ENCODE assay signal across 9 cellular contexts in the genomic region with DNA sequence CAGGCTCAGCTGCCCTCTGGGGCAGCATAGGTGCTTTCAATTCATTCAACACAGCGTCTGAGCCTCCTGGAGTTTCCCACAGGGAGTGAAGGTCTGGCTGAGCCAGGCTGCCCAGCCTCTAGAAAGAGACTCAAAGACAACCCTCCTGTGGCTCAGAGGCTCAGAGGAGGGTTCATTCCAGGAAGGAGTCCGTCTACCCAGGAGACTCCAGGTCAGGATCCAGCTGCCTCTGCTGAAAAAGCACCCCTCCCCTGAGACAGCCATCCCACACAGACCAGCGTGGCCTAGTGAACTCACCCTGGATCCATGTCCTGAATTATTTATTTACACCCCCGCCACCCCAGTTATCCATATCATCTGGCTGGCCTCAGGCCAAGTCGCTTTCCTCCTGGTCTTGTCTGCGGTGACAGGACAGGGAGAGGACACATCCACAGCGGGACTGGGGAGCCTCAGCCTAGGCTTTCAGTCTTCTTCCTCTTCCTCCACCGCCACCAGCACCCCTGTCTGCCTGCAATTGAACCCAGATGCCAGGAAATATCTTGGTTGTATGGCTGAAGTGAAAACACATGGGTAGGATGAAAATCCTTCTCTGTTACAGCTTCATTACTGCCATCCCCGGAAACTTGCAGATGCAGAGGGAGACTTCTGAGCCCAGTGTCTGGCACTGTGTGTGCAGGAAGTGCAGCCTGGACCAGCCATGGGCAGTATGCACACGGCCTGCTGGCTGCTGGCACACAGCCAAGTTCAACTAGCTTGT. TPM values are rescaled to one million over a fixed set of nuclear protein-coding genes. Genes with fewer than 3 reads are reported as not detected.
DNase-seq lines count a peak whose midpoint lies in the region; ATAC-seq and TF ChIP-seq lines count a peak whose summit lies in the region.
"Had no signal": no experiment of that assay in that cellular context is flagged by ENCODE, and none has a peak within 500 bp of the region (broad histone marks: within the 10 kb centered on the region; RNA-seq: fewer than 3 reads in every experiment).

No MANE protein-coding gene starts in this region.

- H3K4me3 ChIP-seq in HFF-Myc (replicated peaks; ENCODE audit: low read depth, low read length) (no peak overlapping the region), body of pancreas (no peak overlapping the region)

- TF ChIP-seq CTCF in HFF-Myc (IDR thresholded peaks at IDR 0.05; ENCODE audit: low read depth, low read length, missing control alignments) = no peak
- no peak for TF ChIP-seq CTCF in body of pancreas (IDR thresholded peaks at IDR 0.05)

- peak; percentile 27 for DNase-seq in A172 (ENCODE audit: low spot score)
- DNase-seq in HFF-Myc (ENCODE audit: extremely low read depth, low read depth) = peak; percentile 90
- DNase-seq in body of pancreas = peak; percentile 13 to 51 (median 32)
- peak; percentile 46 for DNase-seq in kidney glomerular epithelial cell (lab: John Stamatoyannopoulos, UW)
- DNase-seq in NOMO-1 treated with DMSO at 0.1 percent for 48 hours (lab: John Stamatoyannopoulos, UW; ENCODE audit: unreplicated experiment) = no peak
- DNase-seq in GDM1 (lab: John Stamatoyannopoulos, UW) = no peak
- DNase-seq: activated CD4-positive, alpha-beta T cell treated with anti-CD3 and anti-CD28 coated beads for 48 hours had no signal

- no peak for TF ChIP-seq POLR2A in body of pancreas (IDR thresholded peaks at IDR 0.05)

- no peaks in the 10 kb centered on the region for H3K9me3 ChIP-seq in body of pancreas

- no peaks in the 10 kb centered on the region for H3K36me3 ChIP-seq in body of pancreas (replicated peaks in 1 of 2; ENCODE audit: insufficient read depth in 1 of 2, low read depth in 2 of 2)

- intact Hi-C loops in body of pancreas (cut with DNase I) = no loop called here

- ATAC-seq in body of pancreas = no peak
- ATAC-seq in HG03354 (IDR thresholded peaks at IDR 0.05; ENCODE audit: poor library complexity, severe bottlenecking, unreplicated experiment) = no peak
- ATAC-seq in HG02885 (IDR thresholded peaks at IDR 0.05; ENCODE audit: poor library complexity, unreplicated experiment) = no peak

- 54 to 62% methylated on average over 9 to 10 of the region's 10 CpGs for WGBS in body of pancreas, 2 donors

- H3K27me3 ChIP-seq in body of pancreas = no peaks in the 10 kb centered on the region

- H3K4me1 ChIP-seq in body of pancreas = no peaks in the 10 kb centered on the region

- no peak overlapping the region for H3K27ac ChIP-seq in body of pancreas

RNA-seq across cellular contexts. Expression of gene COL13A1, which starts 44.0 kb away (rescaled TPM):
- total RNA-seq in A172 (2014; rRNA removed; shearing (Covaris generic)) = 0.86 and 1.1 TPM in 2 replicates
- total RNA-seq in body of pancreas = 1 to 10 TPM in 1 of 2 donors, not detected in 1; 2.3 TPM

Comparison
In these comparisons a context has a peak if more than half of its experiments do, and no peak if none do; other contexts are left out.
1. DNase-seq: peak in A172 (single experiment), HFF-Myc (single experiment), body of pancreas (4 of 4) and kidney glomerular epithelial cell (single experiment); none in NOMO-1 treated with DMSO at 0.1 percent for 48 hours (single experiment) and GDM1 (single experiment).